ENCODE assay signal across 24 cellular contexts in genomic region chr5:118447350-118447749, GRCh38.
"Had no signal": no experiment of that assay in that cellular context is flagged by ENCODE, and none has a peak within 500 bp of the region (broad histone marks: within the 10 kb centered on the region; RNA-seq: fewer than 3 reads in every experiment).

No MANE protein-coding gene starts in this region.

- H3K27me3 ChIP-seq: ovary, right atrium auricular region, right lobe of liver, tibial nerve, upper lobe of left lung, vagina had no signal

- DNase-seq: islet precursor cell; left ventricle myocardium inferior; midbrain; mucosa of descending colon; naive thymus-derived CD4-positive, alpha-beta T cell; ovary; right lobe of liver; stimulated activated CD4-positive, alpha-beta T cell treated with anti-CD3 and anti-CD28 coated beads, Interleukin-1b, Interleukin-23, amount 100 ng/mL, for 48 hours; stimulated activated CD4-positive, alpha-beta T cell treated with anti-CD3 and anti-CD28 coated beads, Interleukin-2, amount 100 ng/mL, for 48 hours; stimulated activated CD4-positive, alpha-beta T cell treated with anti-CD3 and anti-CD28 coated beads, Interleukin-4, amount 100 ng/mL, for 4 hours; stimulated activated CD8-positive, alpha-beta memory T cell treated with anti-CD3 and anti-CD28 coated beads, Interleukin-4, amount 100 ng/mL, for 48 hours; stimulated activated naive CD4-positive, alpha-beta T cell treated with Interleukin-2 at 50 U/mL for 16 hours; stimulated activated naive CD8-positive, alpha-beta T cell treated with anti-CD3 and anti-CD28 coated beads, Interleukin-15, amount 100 ng/mL, for 72 hours; substantia nigra; upper lobe of left lung had no signal

- H3K4me1 Mint-ChIP-seq: memory B cell; naive thymus-derived CD4-positive, alpha-beta T cell; stimulated activated memory B cell treated with anti-CD40 and anti-IgM and Interleukin-4, amounts not matched to agents 10 μg/mL and 1 μg/mL and 100 μg/mL, for 72 hours; stimulated activated naive CD8-positive, alpha-beta T cell treated with anti-CD3 and anti-CD28 coated beads, Interleukin-15, amount 100 ng/mL, for 72 hours had no signal

- H3K27me3 Mint-ChIP-seq: memory B cell; naive thymus-derived CD4-positive, alpha-beta T cell; natural killer cell treated with Interleukin-12 subunit alpha and Interleukin-12 subunit beta and Interleukin-15 and Interleukin-18, amount 100 ng/mL, for 72 hours; progenitor cell of endocrine pancreas; stimulated activated memory B cell treated with anti-CD40 and anti-IgM and Interleukin-4, amounts not matched to agents 10 μg/mL and 1 μg/mL and 100 μg/mL, for 72 hours; stimulated activated naive CD8-positive, alpha-beta T cell treated with anti-CD3 and anti-CD28 coated beads, Interleukin-15, amount 100 ng/mL, for 72 hours had no signal

- H3K4me3 Mint-ChIP-seq: memory B cell; naive thymus-derived CD4-positive, alpha-beta T cell; natural killer cell treated with Interleukin-12 subunit alpha and Interleukin-12 subunit beta and Interleukin-15 and Interleukin-18, amount 100 ng/mL, for 72 hours; stimulated activated memory B cell treated with anti-CD40 and anti-IgM and Interleukin-4, amounts not matched to agents 10 μg/mL and 1 μg/mL and 100 μg/mL, for 72 hours; stimulated activated naive CD8-positive, alpha-beta T cell treated with anti-CD3 and anti-CD28 coated beads, Interleukin-15, amount 100 ng/mL, for 72 hours had no signal

- H3K4me1 ChIP-seq: left ventricle myocardium inferior, right atrium auricular region, right lobe of liver, tibial nerve, upper lobe of left lung, vagina had no signal

- H3K36me3 ChIP-seq: left ventricle myocardium inferior, ovary, right atrium auricular region, right lobe of liver, tibial nerve, upper lobe of left lung, vagina had no signal

- H3K9me3 ChIP-seq: mucosa of descending colon, ovary, right atrium auricular region, right lobe of liver, tibial nerve, upper lobe of left lung, vagina had no signal

- H3K27ac Mint-ChIP-seq: memory B cell; naive thymus-derived CD4-positive, alpha-beta T cell; natural killer cell treated with Interleukin-12 subunit alpha and Interleukin-12 subunit beta and Interleukin-15 and Interleukin-18, amount 100 ng/mL, for 72 hours; progenitor cell of endocrine pancreas; stimulated activated memory B cell treated with anti-CD40 and anti-IgM and Interleukin-4, amounts not matched to agents 10 μg/mL and 1 μg/mL and 100 μg/mL, for 72 hours; stimulated activated naive CD8-positive, alpha-beta T cell treated with anti-CD3 and anti-CD28 coated beads, Interleukin-15, amount 100 ng/mL, for 72 hours had no signal

- H3K27ac ChIP-seq: left ventricle myocardium inferior, ovary, right atrium auricular region, right lobe of liver, tibial nerve, upper lobe of left lung, vagina had no signal

- H3K4me3 ChIP-seq: left ventricle myocardium inferior, lung, mucosa of descending colon, ovary, right atrium auricular region, right lobe of liver, smooth muscle cell, tibial nerve, upper lobe of left lung, vagina had no signal

- H3K9me3 Mint-ChIP-seq: memory B cell; natural killer cell treated with Interleukin-12 subunit alpha and Interleukin-12 subunit beta and Interleukin-15 and Interleukin-18, amount 100 ng/mL, for 72 hours; stimulated activated memory B cell treated with anti-CD40 and anti-IgM and Interleukin-4, amounts not matched to agents 10 μg/mL and 1 μg/mL and 100 μg/mL, for 72 hours; stimulated activated naive CD8-positive, alpha-beta T cell treated with anti-CD3 and anti-CD28 coated beads, Interleukin-15, amount 100 ng/mL, for 72 hours had no signal

- H3K4me2 ChIP-seq: smooth muscle cell had no signal

- H3K36me3 Mint-ChIP-seq: memory B cell; naive thymus-derived CD4-positive, alpha-beta T cell; natural killer cell treated with Interleukin-12 subunit alpha and Interleukin-12 subunit beta and Interleukin-15 and Interleukin-18, amount 100 ng/mL, for 72 hours; stimulated activated memory B cell treated with anti-CD40 and anti-IgM and Interleukin-4, amounts not matched to agents 10 μg/mL and 1 μg/mL and 100 μg/mL, for 72 hours had no signal

- ATAC-seq: mucosa of descending colon; naive thymus-derived CD4-positive, alpha-beta T cell; natural killer cell treated with Interleukin-12 subunit alpha and Interleukin-12 subunit beta and Interleukin-15 and Interleukin-18, amount 100 ng/mL, for 72 hours; right lobe of liver; stimulated activated memory B cell treated with anti-CD40 and anti-IgM and Interleukin-4, amounts not matched to agents 10 μg/mL and 1 μg/mL and 100 μg/mL, for 72 hours; stimulated activated naive CD8-positive, alpha-beta T cell treated with anti-CD3 and anti-CD28 coated beads, Interleukin-15, amount 100 ng/mL, for 72 hours had no signal
